In the genomic region with DNA sequence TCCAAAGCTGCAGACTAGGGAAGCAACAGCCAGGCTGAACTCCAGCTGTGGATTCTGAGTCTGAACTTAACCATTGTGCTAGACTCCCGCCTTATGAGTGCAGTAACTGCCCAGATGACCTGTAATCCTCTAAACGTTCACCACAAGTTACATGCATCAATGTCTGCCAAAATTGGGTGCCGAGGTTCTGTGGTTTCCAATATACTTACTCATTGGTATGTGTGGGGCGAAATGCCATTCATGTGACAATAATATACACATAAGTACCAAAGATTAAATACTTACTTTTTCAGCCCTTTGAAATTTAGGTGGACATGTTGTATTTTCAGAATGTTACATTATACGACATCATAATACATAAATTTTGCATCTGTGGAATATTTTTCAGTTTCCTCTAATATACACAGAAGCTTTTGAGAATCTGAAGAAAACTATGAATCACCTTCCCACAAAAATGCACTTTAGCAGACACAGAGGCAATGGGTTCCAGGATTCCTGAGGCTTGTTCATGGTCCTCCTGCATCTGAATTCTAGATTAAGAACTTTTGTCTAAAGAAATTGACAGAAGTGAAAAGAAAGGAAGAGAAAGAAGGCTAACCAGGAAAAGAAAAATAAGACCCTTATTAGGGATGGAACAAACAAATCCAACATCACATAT, we compare ENCODE assay signal across 10 cellular contexts. TPM values are rescaled to one million over a fixed set of nuclear protein-coding genes. Genes with fewer than 3 reads are reported as not detected.
DNase-seq lines count a peak whose midpoint lies in the region; ATAC-seq, FAIRE-seq and TF ChIP-seq lines count a peak whose summit lies in the region.
"Had no signal": no experiment of that assay in that cellular context is flagged by ENCODE, and none has a peak within 500 bp of the region (broad histone marks: within the 10 kb centered on the region; RNA-seq: fewer than 3 reads in every experiment).

No MANE protein-coding gene starts in this region.

- no peaks in the 10 kb centered on the region for H3K27me3 Mint-ChIP-seq in nephron (ENCODE audit: low read depth)
- H3K27me3 Mint-ChIP-seq: brain had no signal

- no peaks in the 10 kb centered on the region for H3K36me3 Mint-ChIP-seq in nephron (ENCODE audit: low read depth)

- peaks cover 18% of the 10 kb centered on the region for H3K4me1 Mint-ChIP-seq in nephron

- H3K4me3 Mint-ChIP-seq in nephron = no peak overlapping the region
- H3K4me3 Mint-ChIP-seq: brain had no signal

- peak; percentile 98 for FAIRE-seq in RCC 7860 (lab: Jason Lieb, UNC)

- ATAC-seq in HG02763 (IDR thresholded peaks at IDR 0.05; ENCODE audit: unreplicated experiment) (no peak), HG02610 (IDR thresholded peaks at IDR 0.05; ENCODE audit: unreplicated experiment) (no peak)

- no peaks in the 10 kb centered on the region for H3K9me3 Mint-ChIP-seq in nephron

- DNase-seq in Daoy (ENCODE audit: low read depth) (peak; percentile 95), RCC 7860 (ENCODE audit: low spot score) (peak; percentile 94), dedifferentiated amniotic fluid mesenchymal stem cell (ENCODE audit: extremely low spot score) (peak; percentile 41), iPS-NIHi7 (ENCODE audit: extremely low spot score) (no peak), cerebellar nuclear complex (lab: John Stamatoyannopoulos, UW) (no peak)
- DNase-seq: tibial artery had no signal

- peak overlapping the region in 2 of 3 experiments; percentile 63 to 70 for H3K27ac Mint-ChIP-seq in nephron

- no peak for TF ChIP-seq CTCF in nephron (IDR thresholded peaks at IDR 0.05; ENCODE audit: unreplicated experiment in 3 of 3)

RNA-seq across cellular contexts. Expression of gene GRIP1, which starts 31.7 kb away (rescaled TPM):
- 3.3 and 3.8 TPM in 2 replicates for total RNA-seq in Daoy (2014; rRNA removed; shearing (Covaris generic))

Comparison
In these comparisons a context has a peak if more than half of its experiments do, and no peak if none do; other contexts are left out.
1. DNase-seq: peak in Daoy (single experiment), RCC 7860 (single experiment) and dedifferentiated amniotic fluid mesenchymal stem cell (single experiment); none in iPS-NIHi7 (single experiment) and cerebellar nuclear complex (0 of 2).